In the genomic region with DNA sequence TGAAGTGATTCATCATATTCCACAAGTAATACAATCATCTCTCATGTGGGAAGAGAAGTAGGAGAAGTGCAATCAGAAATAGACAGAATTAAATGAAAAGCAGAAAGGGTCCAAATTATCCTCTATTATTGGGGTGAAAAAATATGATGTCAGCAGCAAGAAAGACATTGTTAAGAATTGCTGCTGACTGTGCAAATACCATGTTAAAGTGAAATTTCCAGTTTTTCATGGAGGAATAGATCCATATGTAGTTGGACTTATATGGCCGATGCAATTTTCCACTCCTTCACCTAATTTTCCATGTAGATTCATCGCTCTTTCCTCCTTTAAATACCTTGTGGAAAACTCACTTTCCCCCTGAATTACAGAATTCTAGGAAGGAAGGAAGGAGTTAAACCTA, we compare ENCODE assay signal across 18 cellular contexts.
DNase-seq lines count a peak whose midpoint lies in the region; ATAC-seq, FAIRE-seq and TF ChIP-seq lines count a peak whose summit lies in the region.
"Had no signal": no experiment of that assay in that cellular context is flagged by ENCODE, and none has a peak within 500 bp of the region (broad histone marks: within the 10 kb centered on the region; RNA-seq: fewer than 3 reads in every experiment).

No MANE protein-coding gene starts in this region.

- TF ChIP-seq POLR2A in A549 (IDR thresholded peaks at IDR 0.05; ENCODE audit: low read length) (no peak), IMR-90 (IDR thresholded peaks at IDR 0.05; ENCODE audit: low read depth, low read length) (no peak)

- no peak overlapping the region for H2BK15ac ChIP-seq in IMR-90 (ENCODE audit: low read depth, low read length)

- no peak overlapping the region for H3K4me2 ChIP-seq in A549
- no peak overlapping the region for H3K4me2 ChIP-seq in IMR-90 (ENCODE audit: low read depth, low read length)

- H2BK120ac ChIP-seq in IMR-90 (ENCODE audit: low read depth, low read length), result no peak overlapping the region

- H4K20me1 ChIP-seq in IMR-90 (ENCODE audit: insufficient read depth, low read length), result no peaks in the 10 kb centered on the region

- H3K23ac ChIP-seq in IMR-90 (ENCODE audit: low read depth, low read length), result no peak overlapping the region

- 88% methylated on average over 2 of the region's 2 CpGs for WGBS in A549 (ENCODE audit: missing lambda C conversion rate)
- no CpG with 5 or more reads among the region's 2 CpGs for WGBS in IMR-90 (ENCODE audit: extremely low coverage in 2 of 2, insufficient read length in 1 of 2), 2 experiments

- dilution Hi-C loops in IMR-90 (cut with HindIII; ENCODE audit: low sequenced_read_pairs, unreplicated experiment), result no loop called here

- H3K27me3 ChIP-seq in IMR-90 (ENCODE audit: control insufficient read depth, insufficient read depth, low read length) (no peaks in the 10 kb centered on the region), foreskin keratinocyte (no peaks in the 10 kb centered on the region)
- H3K27me3 ChIP-seq: BE2C had no signal

- no peaks in the 10 kb centered on the region for H3K27me3 Mint-ChIP-seq in type B pancreatic cell

- H3K36me3 Mint-ChIP-seq in type B pancreatic cell, result no peaks in the 10 kb centered on the region
- H3K36me3 Mint-ChIP-seq: CD4-positive, CD25-positive, alpha-beta regulatory T cell; CD8-positive, alpha-beta memory T cell had no signal

- no TSS peak for BruUV-seq in IMR-90 (replicated peaks; lab: Mats Ljungman, UMichigan)

- H3K27ac Mint-ChIP-seq in type B pancreatic cell, result peak overlapping the region; percentile 34
- H3K27ac Mint-ChIP-seq: H9 had no signal

- H4K91ac ChIP-seq in IMR-90 (ENCODE audit: insufficient read depth, low read depth, low read length), result no peak overlapping the region

- no peak for ATAC-seq in A549
- ATAC-seq in IMR-90 (ENCODE audit: low read depth), result no peak
- ATAC-seq in foreskin keratinocyte, result no peak
- ATAC-seq in HG03045 (IDR thresholded peaks at IDR 0.05; ENCODE audit: unreplicated experiment), result no peak

- TF ChIP-seq EP300 in A549 (IDR thresholded peaks at IDR 0.05), result no peak

- TF ChIP-seq CTCF in A549 (IDR thresholded peaks at IDR 0.05), result no peak
- no peak for TF ChIP-seq CTCF in IMR-90 (conservative IDR thresholded peaks at IDR 0.05; ENCODE audit: low read depth, low read length)
- no peak for TF ChIP-seq CTCF in foreskin keratinocyte (conservative IDR thresholded peaks at IDR 0.05)
- no peak for TF ChIP-seq CTCF in type B pancreatic cell (conservative IDR thresholded peaks at IDR 0.05)

- H3K9me3 ChIP-seq in A549, result no peaks in the 10 kb centered on the region
- H3K9me3 ChIP-seq in IMR-90 (ENCODE audit: control insufficient read depth, insufficient read depth, low read length), result peaks cover 2% of the 10 kb centered on the region; the same call in 1 of the 2 replicates
- H3K9me3 ChIP-seq: BE2C had no signal

- no peak overlapping the region for H2AFZ ChIP-seq in IMR-90 (replicated peaks; ENCODE audit: low read length, poor library complexity)

- H3K4me3 ChIP-seq in A549 (no peak overlapping the region), IMR-90 (ENCODE audit: insufficient read depth, low read depth, low read length) (no peak overlapping the region)

- H3K4me3 Mint-ChIP-seq in type B pancreatic cell, result peak overlapping the region; percentile 2
- H3K4me3 Mint-ChIP-seq: CD4-positive, CD25-positive, alpha-beta regulatory T cell; CD8-positive, alpha-beta memory T cell; H9 had no signal

- intact Hi-C loops in IMR-90 (cut with micrococcal nuclease), result no loop called here

- no peak overlapping the region for H3K18ac ChIP-seq in IMR-90 (ENCODE audit: low read depth, low read length)

- in situ Hi-C loops in IMR-90 (cut with MboI; ENCODE audit: low sequenced_read_pairs), result no loop called here

- H3K9me3 Mint-ChIP-seq in type B pancreatic cell, result no peaks in the 10 kb centered on the region
- H3K9me3 Mint-ChIP-seq: CD4-positive, CD25-positive, alpha-beta regulatory T cell; CD8-positive, alpha-beta memory T cell; H9 had no signal

- H3K9me1 ChIP-seq in IMR-90 (ENCODE audit: insufficient read depth, low read length), result no peaks in the 10 kb centered on the region

- peaks cover 4% of the 10 kb centered on the region for H3K4me1 Mint-ChIP-seq in type B pancreatic cell (ENCODE audit: unreplicated experiment)
- H3K4me1 Mint-ChIP-seq: CD8-positive, alpha-beta memory T cell; H9 had no signal

- no peak overlapping the region for H2AK5ac ChIP-seq in IMR-90 (ENCODE audit: low read depth, low read length)

- H3K4me1 ChIP-seq in A549, result 0 out of 3 replicates have a peak, but pooled peaks cover 4% of the 10 kb centered on the region
- H3K4me1 ChIP-seq in IMR-90 (ENCODE audit: control insufficient read depth, insufficient read depth, low read length), result no peaks in the 10 kb centered on the region
- peaks cover 21% of the 10 kb centered on the region for H3K4me1 ChIP-seq in foreskin keratinocyte

- H3K56ac ChIP-seq in IMR-90 (ENCODE audit: extremely low read depth, insufficient read depth, low read length), result no peak overlapping the region

- no peak overlapping the region for H2BK5ac ChIP-seq in IMR-90 (ENCODE audit: low read depth, low read length, poor library complexity, severe bottlenecking)

- H3K14ac ChIP-seq in IMR-90 (replicated peaks; ENCODE audit: low read depth, low read length), result no peak overlapping the region

- FAIRE-seq in A549 (lab: Jason Lieb, UNC), result no peak
- FAIRE-seq: D721Med, G401.6, GM12891, GM19239, H1 had no signal

- H3K27ac ChIP-seq in A549 (no peak overlapping the region), IMR-90 (ENCODE audit: insufficient read depth, low read length) (no peak overlapping the region), foreskin keratinocyte (peak overlapping the region; percentile 30)

- CTCF ChIA-PET in A549 (lab: Yijun Ruan, JAX) (interaction anchor here (0.7 to 1.2 kb wide), 4 partner anchors 14 to 1012 kb away, joined by 3 to 4 read pairs (median 3); no protein-coding TSS in a partner anchor), IMR-90 (lab: Yijun Ruan, JAX) (no interaction called here)

- POLR2A ChIA-PET in A549 (lab: Yijun Ruan, JAX), result no interaction called here
- POLR2A ChIA-PET in IMR-90 (lab: Charles Lee; ENCODE audit: unreplicated experiment), result no interaction called here

- no peak overlapping the region for H2AK9ac ChIP-seq in IMR-90 (replicated peaks; ENCODE audit: low read depth, low read length, poor library complexity)

- no peak overlapping the region for H2BK20ac ChIP-seq in IMR-90 (ENCODE audit: low read depth, low read length)

- TF ChIP-seq RAD21 in A549 (conservative IDR thresholded peaks at IDR 0.05 in 1 of 2, IDR thresholded peaks at IDR 0.05 in 1 of 2) (no peak), IMR-90 (IDR thresholded peaks at IDR 0.05; ENCODE audit: low read length) (no peak)

- no peaks in the 10 kb centered on the region for H3K79me1 ChIP-seq in IMR-90 (ENCODE audit: low read depth in 1 of 2, low read length in 2 of 2)

- H3K36me3 ChIP-seq in IMR-90 (ENCODE audit: control insufficient read depth, insufficient read depth, low read length), result no peaks in the 10 kb centered on the region
- H3K36me3 ChIP-seq: BE2C had no signal

- no peak overlapping the region for H4K8ac ChIP-seq in IMR-90 (ENCODE audit: low read depth in 2 of 2, low read length in 2 of 2)

- DNase-seq in A549 (ENCODE audit: low read depth in 1 of 2, low spot score in 1 of 2) (no peak), IMR-90 (no peak), foreskin keratinocyte (peak in 1 of 2 donors; percentile 2), type B pancreatic cell (ENCODE audit: extremely low spot score, unreplicated experiment) (no peak)
- no peak for DNase-seq in stimulated activated naive CD4-positive, alpha-beta T cell (lab: John Stamatoyannopoulos, UW)
- DNase-seq: ACHN; BE2C; C1 segment of cervical spinal cord; CD4-positive, CD25-positive, alpha-beta regulatory T cell; CD8-positive, alpha-beta memory T cell; COR-L47; H9 had no signal

- H3K4ac ChIP-seq in IMR-90 (ENCODE audit: low read depth, low read length), result no peak overlapping the region

- H3K9ac ChIP-seq in IMR-90 (ENCODE audit: low read depth, low read length), result no peak overlapping the region

- H4K5ac ChIP-seq in IMR-90 (ENCODE audit: low read depth, low read length), result no peak overlapping the region

TF ChIP-seq in A549, 52 proteins besides CTCF, POLR2A, EP300 and RAD21:
- TF ChIP-seq MAFK (IDR thresholded peaks at IDR 0.05; ENCODE audit: partially characterized antibody) (peak; percentile 88), SMC3 (IDR thresholded peaks at IDR 0.05) (no peak)

TF ChIP-seq in IMR-90, 13 proteins besides CTCF, POLR2A, EP300 and RAD21:
- TF ChIP-seq MAFK (IDR thresholded peaks at IDR 0.05; ENCODE audit: low read depth, low read length) (peak; percentile 76), CHD1 (IDR thresholded peaks at IDR 0.05; ENCODE audit: low read depth, low read length) (no peak), MXI1 (IDR thresholded peaks at IDR 0.05; ENCODE audit: borderline replicate concordance, low read depth, low read length) (no peak)
- TF ChIP-seq, protein P1, sequence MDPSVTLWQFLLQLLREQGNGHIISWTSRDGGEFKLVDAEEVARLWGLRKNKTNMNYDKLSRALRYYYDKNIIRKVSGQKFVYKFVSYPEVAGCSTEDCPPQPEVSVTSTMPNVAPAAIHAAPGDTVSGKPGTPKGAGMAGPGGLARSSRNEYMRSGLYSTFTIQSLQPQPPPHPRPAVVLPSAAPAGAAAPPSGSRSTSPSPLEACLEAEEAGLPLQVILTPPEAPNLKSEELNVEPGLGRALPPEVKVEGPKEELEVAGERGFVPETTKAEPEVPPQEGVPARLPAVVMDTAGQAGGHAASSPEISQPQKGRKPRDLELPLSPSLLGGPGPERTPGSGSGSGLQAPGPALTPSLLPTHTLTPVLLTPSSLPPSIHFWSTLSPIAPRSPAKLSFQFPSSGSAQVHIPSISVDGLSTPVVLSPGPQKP (IDR thresholded peaks at IDR 0.05; ENCODE audit: borderline replicate concordance, low read depth, low read length), result no peak
- TF ChIP-seq, protein P2, sequence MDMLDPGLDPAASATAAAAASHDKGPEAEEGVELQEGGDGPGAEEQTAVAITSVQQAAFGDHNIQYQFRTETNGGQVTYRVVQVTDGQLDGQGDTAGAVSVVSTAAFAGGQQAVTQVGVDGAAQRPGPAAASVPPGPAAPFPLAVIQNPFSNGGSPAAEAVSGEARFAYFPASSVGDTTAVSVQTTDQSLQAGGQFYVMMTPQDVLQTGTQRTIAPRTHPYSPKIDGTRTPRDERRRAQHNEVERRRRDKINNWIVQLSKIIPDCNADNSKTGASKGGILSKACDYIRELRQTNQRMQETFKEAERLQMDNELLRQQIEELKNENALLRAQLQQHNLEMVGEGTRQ (IDR thresholded peaks at IDR 0.05; ENCODE audit: low read depth, low read length), result no peak
TF ChIP-seq in IMR-90: peak in this region for 1.
